10 cellular contexts compared by ENCODE assay signal in the genomic region with DNA sequence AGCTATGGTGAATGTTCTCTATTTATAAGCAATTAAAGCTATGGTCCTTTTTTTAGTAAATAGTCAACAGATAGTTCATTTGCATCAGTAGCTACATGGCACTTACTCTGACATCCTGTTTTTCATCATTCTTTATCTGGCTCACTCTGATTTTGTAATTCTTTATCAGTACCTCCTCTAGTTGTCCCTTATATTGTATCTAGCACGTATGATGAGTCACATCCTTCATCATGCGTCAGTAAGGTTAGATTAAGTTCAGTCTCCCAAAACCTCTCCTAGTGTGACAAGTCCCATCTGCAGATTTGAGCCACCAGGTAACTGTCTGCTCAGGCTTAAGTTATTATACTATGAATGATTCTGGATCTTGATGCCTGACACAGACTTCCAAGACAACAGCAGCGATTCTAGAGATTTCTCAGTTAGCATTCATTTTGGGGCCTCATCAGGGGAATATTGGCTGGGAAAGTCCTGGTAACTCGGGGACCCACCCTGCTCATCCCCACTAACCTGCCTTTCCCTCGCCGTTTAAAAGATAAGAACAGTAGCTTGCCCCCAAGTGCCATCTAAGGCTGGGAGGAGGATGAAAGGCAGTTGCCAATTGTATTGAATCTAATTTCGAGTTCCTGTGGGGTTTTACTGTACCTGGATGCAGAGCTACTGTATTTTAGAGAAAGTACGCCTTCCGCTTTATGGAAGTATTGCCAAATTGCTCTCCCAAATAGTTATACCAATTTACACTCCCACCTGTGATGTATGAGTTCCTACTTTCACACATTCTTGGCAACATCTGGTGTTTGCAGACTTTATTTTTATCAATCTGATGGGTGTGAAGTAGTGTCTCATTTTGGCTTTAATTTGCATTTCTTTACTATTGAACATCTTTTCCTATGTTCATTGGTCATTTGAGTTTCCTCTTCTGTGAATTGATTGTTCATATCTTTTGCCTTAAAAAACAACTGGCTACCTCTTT. TPM values are rescaled to one million over a fixed set of nuclear protein-coding genes. Genes with fewer than 3 reads are reported as not detected.
DNase-seq lines count a peak whose midpoint lies in the region; ATAC-seq, FAIRE-seq and TF ChIP-seq lines count a peak whose summit lies in the region.
"Had no signal": no experiment of that assay in that cellular context is flagged by ENCODE, and none has a peak within 500 bp of the region (broad histone marks: within the 10 kb centered on the region; RNA-seq: fewer than 3 reads in every experiment).

No MANE protein-coding gene starts in this region.

- peaks cover 0 to 18% (median 3%) of the 10 kb centered on the region in 5 experiments for H3K9me3 Mint-ChIP-seq in brain
- peaks cover 12% of the 10 kb centered on the region for H3K9me3 Mint-ChIP-seq in neural progenitor cell

- no peak for TF ChIP-seq POLR2A in GM12892 (IDR thresholded peaks at IDR 0.05; ENCODE audit: low read depth, low read length)

- no peak overlapping the region for H3K9ac ChIP-seq in neural progenitor cell

- H3K4me3 ChIP-seq in neural progenitor cell: no peak overlapping the region
- H3K4me3 ChIP-seq: SJSA1, tibial artery had no signal

- no peak for DNase-seq in GM12892 (ENCODE audit: insufficient read length)
- peak; percentile 21 for DNase-seq in middle frontal gyrus (ENCODE audit: extremely low spot score, low spot score)
- DNase-seq in neural progenitor cell (ENCODE audit: low spot score): no peak
- DNase-seq in nucleus accumbens (lab: John Stamatoyannopoulos, UW): no peak
- DNase-seq in iPS-NIHi7 (ENCODE audit: extremely low spot score): no peak
- DNase-seq: tibial artery had no signal

- H3K27me3 ChIP-seq in neural progenitor cell: no peaks in the 10 kb centered on the region
- H3K27me3 ChIP-seq: SJSA1, tibial artery had no signal

- TF ChIP-seq CTCF in brain (conservative IDR thresholded peaks at IDR 0.05) (no peak), neural progenitor cell (IDR thresholded peaks at IDR 0.05) (no peak)

- no peak overlapping the region for H2AFZ ChIP-seq in neural progenitor cell (replicated peaks)

- H3K4me1 Mint-ChIP-seq in brain (peaks cover 93% of the 10 kb centered on the region), neural progenitor cell (peaks cover 27% of the 10 kb centered on the region)

- H4K20me1 ChIP-seq in neural progenitor cell (ENCODE audit: low read depth): peaks cover 94% of the 10 kb centered on the region

- no peaks in the 10 kb centered on the region for H3F3A ChIP-seq in neural progenitor cell (ENCODE audit: low read depth)

- H3K27me3 Mint-ChIP-seq in brain (peaks cover 7% of the 10 kb centered on the region), neural progenitor cell (ENCODE audit: insufficient read depth, low read depth) (peaks cover 2% of the 10 kb centered on the region)

- H3K9me3 ChIP-seq in neural progenitor cell (ENCODE audit: low read depth): no peaks in the 10 kb centered on the region
- H3K9me3 ChIP-seq: SJSA1, tibial artery had no signal

- peak; percentile 74 for FAIRE-seq in GM12892 (lab: Jason Lieb, UNC)

- peak overlapping the region in 3 of 5 experiments; percentile 25 to 59 (median 30) for H3K27ac Mint-ChIP-seq in brain
- no peak overlapping the region for H3K27ac Mint-ChIP-seq in neural progenitor cell

- H3K36me3 ChIP-seq in neural progenitor cell: peaks cover 5% of the 10 kb centered on the region
- H3K36me3 ChIP-seq: SJSA1, tibial artery had no signal

- peaks cover 12% of the 10 kb centered on the region for H3K4me1 ChIP-seq in neural progenitor cell

- peak; percentile 43 for ATAC-seq in HG03469 (IDR thresholded peaks at IDR 0.05; ENCODE audit: unreplicated experiment)
- ATAC-seq in HG02973 (IDR thresholded peaks at IDR 0.05; ENCODE audit: unreplicated experiment): no peak

- peaks cover 53% of the 10 kb centered on the region for H3K36me3 Mint-ChIP-seq in brain
- peaks cover 43% of the 10 kb centered on the region for H3K36me3 Mint-ChIP-seq in neural progenitor cell

- H3K79me2 ChIP-seq in neural progenitor cell (ENCODE audit: low read depth): peaks cover 45% of the 10 kb centered on the region

- H3K27ac ChIP-seq in neural progenitor cell: no peak overlapping the region
- H3K27ac ChIP-seq: SJSA1, tibial artery had no signal

- H3K4me3 Mint-ChIP-seq in brain (peak overlapping the region in 2 of 5 experiments; percentile 3 to 44), neural progenitor cell (no peak overlapping the region)

- no peak overlapping the region for H3K4me2 ChIP-seq in neural progenitor cell

RNA-seq across cellular contexts. Expression of gene ZC3H12C, which starts 55.9 kb away (rescaled TPM):
- 15.0 TPM for polyA plus RNA-seq in GM12892 (2012; ENCODE audit: missing spikeins)
- polyA plus RNA-seq in brain (ENCODE audit: insufficient read depth, low read depth, low replicate concordance): 2.5 TPM
- total RNA-seq in neural progenitor cell (ENCODE audit: low replicate concordance): 28.8 and 31.8 TPM in 2 replicates
